Comparison of ENCODE assay signal across 7 cellular contexts in genomic region chr7:26198133-26198780, GRCh38. TPM values are rescaled to one million over a fixed set of nuclear protein-coding genes. Genes with fewer than 3 reads are reported as not detected.
DNase-seq lines count a peak whose midpoint lies in the region; FAIRE-seq and TF ChIP-seq lines count a peak whose summit lies in the region.

No MANE protein-coding gene starts in this region.

- peak overlapping the region; percentile 99 to 100 for H3K9ac ChIP-seq in kidney (ENCODE audit: low read length in 2 of 2)

- H3K4me3 ChIP-seq in LNCaP clone FGC (ENCODE audit: low read depth, low read length): peak overlapping the region; percentile 100
- peak overlapping the region in 3 of 4 donors; percentile 60 to 100 (median 90) for H3K4me3 ChIP-seq in adrenal gland
- H3K4me3 ChIP-seq in kidney (ENCODE audit: low read length in 2 of 2): peak overlapping the region; percentile 85 to 87
- H3K4me3 ChIP-seq in suprapubic skin: peak overlapping the region; percentile 99

- FAIRE-seq in kidney (lab: Jason Lieb, UNC): peak; percentile 79

- no peak for TF ChIP-seq POLR2A in adrenal gland (IDR thresholded peaks at IDR 0.05)
- TF ChIP-seq POLR2A in suprapubic skin (IDR thresholded peaks at IDR 0.05): no peak

- TF ChIP-seq CTCF in LNCaP clone FGC (IDR thresholded peaks at IDR 0.05; ENCODE audit: control insufficient read depth, extremely low read depth, insufficient read depth) (peak; percentile 46), adrenal gland (IDR thresholded peaks at IDR 0.05) (peak; percentile 56 to 87 (median 72)), kidney (IDR thresholded peaks at IDR 0.05; ENCODE audit: borderline replicate concordance, extremely low read depth, insufficient read depth) (peak; percentile 28), suprapubic skin (IDR thresholded peaks at IDR 0.05) (peak; percentile 55 to 69)

- H3K27ac ChIP-seq in adrenal gland (peak overlapping the region in 2 of 5 donors; percentile 99 to 100), kidney (ENCODE audit: low read depth in 2 of 2, low read length in 2 of 2) (peak overlapping the region; percentile 99 to 100), suprapubic skin (peak overlapping the region; percentile 22)

- no peaks in the 10 kb centered on the region for H3K27me3 ChIP-seq in adrenal gland
- no peaks in the 10 kb centered on the region for H3K27me3 ChIP-seq in suprapubic skin

- peaks cover 39 to 54% of the 10 kb centered on the region in 2 donors for H3K4me1 ChIP-seq in adrenal gland (replicated peaks in 1 of 2)
- peaks cover 20% of the 10 kb centered on the region in 2 donors for H3K4me1 ChIP-seq in kidney (ENCODE audit: control insufficient read depth in 1 of 2, insufficient read depth in 1 of 2, low read depth in 1 of 2, low read length in 2 of 2)
- H3K4me1 ChIP-seq in suprapubic skin: peaks cover 53% of the 10 kb centered on the region

- no peak for TF ChIP-seq EP300 in suprapubic skin (IDR thresholded peaks at IDR 0.05)

- DNase-seq in GF-D8 (lab: John Stamatoyannopoulos, UW): peak; percentile 20
- DNase-seq in LNCaP clone FGC (ENCODE audit: low read depth): no peak
- DNase-seq in adrenal gland: no peak
- DNase-seq in kidney: no peak
- no peak for DNase-seq in suprapubic skin (ENCODE audit: low spot score in 2 of 2)
- DNase-seq in stimulated activated naive CD4-positive, alpha-beta T cell treated with Interleukin-2 at 50 U/mL for 16 hours (lab: John Stamatoyannopoulos, UW): no peak
- DNase-seq in hippocampal formation (lab: John Stamatoyannopoulos, UW): no peak

- WGBS in adrenal gland, 4 donors: 0 to 1% (median 0%) methylated on average over 6 of the region's 6 CpGs
- under 1% methylated on average over 6 of the region's 6 CpGs for WGBS in suprapubic skin

- intact Hi-C loops in adrenal gland (cut with DNase I) (no loop called here), kidney (cut with DNase I) (no loop called here)

- H3K36me3 ChIP-seq in adrenal gland (replicated peaks in 1 of 2) (peaks cover 0 to 47% of the 10 kb centered on the region in 2 donors), kidney (ENCODE audit: control insufficient read depth in 1 of 2, insufficient read depth in 2 of 2, low read length in 2 of 2) (peaks cover 26 to 39% of the 10 kb centered on the region in 2 donors), suprapubic skin (peaks cover 44% of the 10 kb centered on the region)

- H3K9me3 ChIP-seq in adrenal gland (replicated peaks in 1 of 3) (no peaks in the 10 kb centered on the region), kidney (ENCODE audit: control insufficient read depth in 1 of 2, low read length in 2 of 2) (no peaks in the 10 kb centered on the region), suprapubic skin (no peaks in the 10 kb centered on the region)

RNA-seq across cellular contexts. Expression of gene HNRNPA2B1, which starts 2.3 kb away (rescaled TPM):
- total RNA-seq in adrenal gland (100 to 1,000 TPM in 7 of 8 donors, 10 to 100 TPM in 1; 98.1 to 413 (median 267) TPM), kidney (433 TPM), suprapubic skin (100 to 1,000 TPM in 3 of 4 donors, 10 to 100 TPM in 1; 88.2 to 228 (median 137) TPM)
- polyA plus RNA-seq in adrenal gland (1,000 to 10,000 TPM in 2 of 3 donors, 100 to 1,000 TPM in 1; 987 to 1,201 (median 1,150) TPM), kidney (ENCODE audit: insufficient read depth, low read depth, low replicate concordance) (397 TPM)

RNA-seq across cellular contexts. Expression of gene CBX3, which starts 3.3 kb away (rescaled TPM):
- 100 to 1,000 TPM in 4 of 8 donors, 10 to 100 TPM in 4; 35.2 to 164 (median 87.8) TPM for total RNA-seq in adrenal gland
- 100 to 1,000 TPM in 1 of 3 donors, 10 to 100 TPM in 2; 67.4 to 203 (median 74.1) TPM for polyA plus RNA-seq in adrenal gland
- total RNA-seq in kidney: 120 TPM
- 92.4 TPM for polyA plus RNA-seq in kidney (ENCODE audit: insufficient read depth, low read depth, low replicate concordance)
- total RNA-seq in suprapubic skin: 10 to 100 TPM; 42.3 to 81.7 (median 44.7) TPM

RNA-seq across cellular contexts. Expression of gene NFE2L3, which starts 46.3 kb away (rescaled TPM):
- 1 to 10 TPM in 4 of 8 donors, under 1 TPM in 4; 0.16 to 4.0 (median 0.96) TPM for total RNA-seq in adrenal gland
- polyA plus RNA-seq in adrenal gland: under 1 TPM; 0.48 to 0.77 (median 0.60) TPM
- total RNA-seq in kidney: 12.5 TPM
- polyA plus RNA-seq in kidney (ENCODE audit: insufficient read depth, low read depth, low replicate concordance): 5.2 TPM
- 10 to 100 TPM; 14.1 to 36.3 (median 19.7) TPM for total RNA-seq in suprapubic skin
